12 cellular contexts compared by ENCODE assay signal in the genomic region with DNA sequence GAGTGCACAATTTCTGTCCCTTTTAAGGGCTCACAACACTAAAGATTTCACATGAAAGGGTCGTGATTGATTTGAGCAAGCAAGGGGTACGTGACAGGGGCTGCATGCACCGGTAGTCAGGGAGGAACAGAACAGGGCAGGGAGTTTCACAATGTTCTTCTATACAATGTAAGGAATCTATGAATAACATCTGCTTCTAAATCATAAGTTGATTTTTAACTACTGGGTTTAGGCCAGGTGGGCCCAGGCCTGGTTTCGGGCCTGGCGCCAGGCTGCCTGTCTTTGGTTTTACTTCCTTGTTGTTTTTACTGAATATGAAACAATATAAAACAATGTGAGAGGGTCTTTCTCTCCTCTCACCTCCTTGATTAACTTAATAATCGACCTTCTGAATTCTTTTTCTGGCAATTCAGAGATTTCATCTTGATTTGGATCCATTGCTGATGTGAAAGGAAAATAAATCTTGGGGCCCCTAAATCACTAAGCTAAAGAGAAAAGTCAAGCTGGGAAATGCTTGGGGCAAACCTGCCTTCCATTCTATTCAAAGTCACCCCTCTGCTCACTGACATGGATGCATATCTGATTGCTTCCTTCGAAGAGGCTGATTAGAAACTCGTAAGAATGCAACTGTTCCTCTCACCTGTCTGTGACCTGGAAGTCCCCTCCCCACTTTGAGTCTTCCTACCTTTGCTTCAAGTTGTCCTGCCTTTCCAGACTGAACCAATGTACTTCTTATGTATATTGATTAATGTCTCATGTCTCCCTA. TPM values are rescaled to one million over a fixed set of nuclear protein-coding genes. Genes with fewer than 3 reads are reported as not detected.
DNase-seq lines count a peak whose midpoint lies in the region; ATAC-seq, FAIRE-seq and TF ChIP-seq lines count a peak whose summit lies in the region.
"Not testable (repeated sequence)": the region's sequence is repeated elsewhere in the genome, so short reads cannot be mapped to it uniquely, and the experiment has no call there.
"Had no signal": no experiment of that assay in that cellular context is flagged by ENCODE, and none has a peak within 500 bp of the region (broad histone marks: within the 10 kb centered on the region; RNA-seq: fewer than 3 reads in every experiment).

No MANE protein-coding gene starts in this region.

- not testable (repeated sequence) for H2BK120ac ChIP-seq in mesenchymal stem cell (ENCODE audit: low read depth, low read length)

- H3K9me2 ChIP-seq in OCI-LY1 (ENCODE audit: low read depth, low read length) = not testable (repeated sequence)

- not testable (repeated sequence) for H3K18ac ChIP-seq in mesenchymal stem cell (ENCODE audit: low read depth in 1 of 2, low read length in 2 of 2)

- in situ Hi-C loops in GM12878 (cut with MboI) = not testable (repeated sequence)

- H3K9me3 ChIP-seq in A549 (peaks cover 14% of the 10 kb centered on the region; the same call in 2 of the 3 replicates), mesenchymal stem cell (ENCODE audit: control insufficient read depth, low read length) (peaks cover 29% of the 10 kb centered on the region)
- H3K9me3 ChIP-seq in OCI-LY1 (ENCODE audit: low read length); GM12878 (replicated peaks; ENCODE audit: control insufficient read depth, insufficient read depth, low read length): not testable (repeated sequence)

- H2BK5ac ChIP-seq in mesenchymal stem cell (ENCODE audit: low read depth, low read length, poor library complexity, severe bottlenecking) = peak overlapping the region; percentile 21

- not testable (repeated sequence) for H3K27me3 ChIP-seq in OCI-LY1 (ENCODE audit: insufficient read depth, low read length); GM12878 (replicated peaks in 1 of 2; ENCODE audit: control insufficient read depth in 2 of 2, insufficient read depth in 2 of 2, low read length in 1 of 2); mesenchymal stem cell (ENCODE audit: control insufficient read depth in 1 of 2, insufficient read depth in 1 of 2, low read length in 2 of 2)

- RAD21 ChIA-PET in GM12878 (lab: Charles Lee; ENCODE audit: unreplicated experiment) = interaction anchor here (1.0 to 2.0 kb wide), 4 partner anchors 15 to 57 kb away, joined by 4 to 6 read pairs (median 4); no protein-coding TSS in a partner anchor

- not testable (repeated sequence) for TF ChIP-seq EP300 in A549 (IDR thresholded peaks at IDR 0.05); GM12878 (IDR thresholded peaks at IDR 0.05; ENCODE audit: borderline replicate concordance in 1 of 2, control insufficient read depth in 1 of 2, low read depth in 2 of 2, low read length in 2 of 2)

- H2AK5ac ChIP-seq in mesenchymal stem cell (ENCODE audit: low read length, severe bottlenecking) = peak overlapping the region; percentile 11

- peak overlapping the region; percentile 39; the same call in 1 of the 2 replicates for H3K9ac ChIP-seq in OCI-LY1 (ENCODE audit: low read length)
- not testable (repeated sequence) for H3K9ac ChIP-seq in GM12878 (ENCODE audit: control insufficient read depth, insufficient read depth, low read length); mesenchymal stem cell (ENCODE audit: low read length)

- TF ChIP-seq CTCF in A549 (IDR thresholded peaks at IDR 0.05); GM12865 (IDR thresholded peaks at IDR 0.05; ENCODE audit: insufficient read depth, low read depth, low read length, missing control alignments); OCI-LY1 (IDR thresholded peaks at IDR 0.05; ENCODE audit: low read length); GM12878 (IDR thresholded peaks at IDR 0.05 in 2 of 3, conservative IDR thresholded peaks at IDR 0.05 in 1 of 3; ENCODE audit: control insufficient read depth in 2 of 3, extremely low read depth in 1 of 3, insufficient read depth in 1 of 3, low read depth in 3 of 3, low read length in 3 of 3): not testable (repeated sequence)

- H4K8ac ChIP-seq in mesenchymal stem cell (ENCODE audit: low read length) = not testable (repeated sequence)

- FAIRE-seq in A549 (lab: Jason Lieb, UNC); GM12878 (lab: Jason Lieb, UNC): not testable (repeated sequence)
- FAIRE-seq in HTR-8/SVneo (lab: Jason Lieb, UNC) = peak; percentile 42

- H3K23ac ChIP-seq in mesenchymal stem cell (ENCODE audit: low read length in 2 of 2) = not testable (repeated sequence)

- not testable (repeated sequence) for H3F3A ChIP-seq in OCI-LY1 (ENCODE audit: insufficient read depth, low read length)

- H3K4ac ChIP-seq in mesenchymal stem cell (ENCODE audit: low read depth in 1 of 2, low read length in 2 of 2) = not testable (repeated sequence)

- not testable (repeated sequence) for H3K27ac ChIP-seq in A549
- peak overlapping the region; percentile 82 for H3K27ac ChIP-seq in OCI-LY1 (ENCODE audit: low read depth, low read length, poor library complexity, severe bottlenecking)
- H3K27ac ChIP-seq in GM12878 (ENCODE audit: control insufficient read depth, insufficient read depth) = peak overlapping the region; percentile 71
- peak overlapping the region; percentile 80 for H3K27ac ChIP-seq in mesenchymal stem cell (ENCODE audit: low read length, poor library complexity, severe bottlenecking)

- not testable (repeated sequence) for H3K4me1 ChIP-seq in A549; mesenchymal stem cell (ENCODE audit: control insufficient read depth, insufficient read depth, low read depth, low read length)
- H3K4me1 ChIP-seq in OCI-LY1 (ENCODE audit: insufficient read depth, low read length, severe bottlenecking) (peaks cover 20% of the 10 kb centered on the region), GM12878 (ENCODE audit: control insufficient read depth, insufficient read depth, low read length) (peaks cover 18% of the 10 kb centered on the region)

- WGBS in A549 (ENCODE audit: missing lambda C conversion rate) = 54% methylated on average over 8 of the region's 8 CpGs
- WGBS in GM12878 (ENCODE audit: insufficient coverage, insufficient replicate concordance, low lambda C conversion rate, missing lambda C conversion rate) = 8% methylated on average over 8 of the region's 8 CpGs
- WGBS in mesenchymal stem cell = 97% methylated on average over 2 of the region's 8 CpGs

- POLR2A ChIA-PET in A549 (lab: Yijun Ruan, JAX); GM12878 (lab: Charles Lee): not testable (repeated sequence)

- not testable (repeated sequence) for TF ChIP-seq POLR2A in A549 (IDR thresholded peaks at IDR 0.05; ENCODE audit: low read length); GM12878 (IDR thresholded peaks at IDR 0.05; ENCODE audit: low read depth, low read length)

- H4K91ac ChIP-seq in mesenchymal stem cell (ENCODE audit: low read length) = not testable (repeated sequence)

- not testable (repeated sequence) for H3K4me3 ChIP-seq in A549; GM12865 (ENCODE audit: low read depth, low read length); OCI-LY1 (ENCODE audit: low read depth, low read length, poor library complexity, severe bottlenecking); GM12878; mesenchymal stem cell (ENCODE audit: insufficient read depth in 1 of 2, low read depth in 1 of 2, low read length in 2 of 2)

- H3K4me2 ChIP-seq in A549 (peak overlapping the region; percentile 27; the same call in 1 of the 3 replicates), OCI-LY1 (ENCODE audit: low read length) (peak overlapping the region; percentile 31; the same call in 1 of the 2 replicates)
- not testable (repeated sequence) for H3K4me2 ChIP-seq in GM12878 (ENCODE audit: control insufficient read depth, insufficient read depth); mesenchymal stem cell (ENCODE audit: low read length, poor library complexity, severe bottlenecking)

- not testable (repeated sequence) for H3K79me2 ChIP-seq in OCI-LY1 (ENCODE audit: insufficient read depth, low read length); GM12878 (ENCODE audit: control insufficient read depth, insufficient read depth, low read length)

- CTCF ChIA-PET in A549 (lab: Yijun Ruan, JAX) = interaction anchor here (1.1 to 1.7 kb wide), 5 partner anchors 9 to 192 kb away, joined by 4 to 5 read pairs (median 4); no protein-coding TSS in a partner anchor
- CTCF ChIA-PET in GM12878 (lab: Yijun Ruan, JAX) = interaction anchor here (0.7 to 2.7 kb wide), 10 partner anchors 15 to 118 kb away, joined by 3 to 11 read pairs (median 4); no protein-coding TSS in a partner anchor

- DNase-seq in A549 (ENCODE audit: low read depth in 1 of 2, low spot score in 1 of 2); HTR-8/SVneo (ENCODE audit: insufficient read length, low spot score); mesenchymal stem cell: not testable (repeated sequence)
- DNase-seq in GM12865 (ENCODE audit: low read depth) (peak; percentile 57), GM12878 (ENCODE audit: low read depth, low spot score) (peak; percentile 51), renal cortical epithelial cell (ENCODE audit: low read depth) (peak; percentile 61)

- H3K36me3 ChIP-seq in OCI-LY1 (ENCODE audit: insufficient read depth, low read length); GM12878 (ENCODE audit: control insufficient read depth in 2 of 2, insufficient read depth in 2 of 2, low read length in 1 of 2); mesenchymal stem cell (ENCODE audit: control insufficient read depth in 1 of 2, insufficient read depth in 2 of 2, low read depth in 1 of 2, low read length in 2 of 2): not testable (repeated sequence)

- SMC1A ChIA-PET in GM12878 (lab: Charles Lee; ENCODE audit: uncharacterized antibody, unreplicated experiment) = interaction anchor here (1.1 to 3.7 kb wide), 8 partner anchors 9 to 120 kb away, joined by 3 to 20 read pairs (median 6); no protein-coding TSS in a partner anchor

- H3K79me1 ChIP-seq in mesenchymal stem cell (replicated peaks; ENCODE audit: low read length, poor library complexity, severe bottlenecking) = not testable (repeated sequence)

- intact Hi-C loops in GM12878 (cut with micrococcal nuclease; ENCODE audit: unreplicated experiment) = loop anchor here (5.0 kb wide), 1 partner anchor 53 kb away; no protein-coding TSS in a partner anchor

- ATAC-seq in A549 = not testable (repeated sequence)
- peak; percentile 73 for ATAC-seq in GM12878

- peak overlapping the region; percentile 75; the same call in 1 of the 2 replicates for H2AFZ ChIP-seq in OCI-LY1 (ENCODE audit: low read length)
- peak overlapping the region; percentile 60 for H2AFZ ChIP-seq in GM12878 (ENCODE audit: control insufficient read depth, low read depth, low read length)
- H2AFZ ChIP-seq in mesenchymal stem cell (ENCODE audit: low read depth, low read length) = not testable (repeated sequence)

- not testable (repeated sequence) for H2BK15ac ChIP-seq in mesenchymal stem cell (ENCODE audit: low read depth, poor library complexity, severe bottlenecking)

- BruUV-seq in GM12878 (replicated peaks; lab: Mats Ljungman, UMichigan) = not testable (repeated sequence)

- not testable (repeated sequence) for H2BK12ac ChIP-seq in mesenchymal stem cell (ENCODE audit: low read length in 2 of 2)

- TF ChIP-seq RAD21 in A549 (conservative IDR thresholded peaks at IDR 0.05 in 1 of 2, IDR thresholded peaks at IDR 0.05 in 1 of 2); GM12878 (IDR thresholded peaks at IDR 0.05; ENCODE audit: insufficient read depth, low read depth, low read length): not testable (repeated sequence)

- H3K14ac ChIP-seq in mesenchymal stem cell (ENCODE audit: low read length in 2 of 2) = not testable (repeated sequence)

- not testable (repeated sequence) for H4K20me1 ChIP-seq in OCI-LY1 (ENCODE audit: insufficient read depth, low read length); GM12878 (ENCODE audit: control insufficient read depth, insufficient read depth)

RNA-seq across cellular contexts. Expression of gene OR2AT4, which starts 47.0 kb away (rescaled TPM):
- polyA plus RNA-seq in A549 (2011; rRNA removed) (0.01 TPM in 1 of 2 replicates, not detected in the other), A549 (2017; fragmentation: RNase III; extraction: RNeasy Plus Mini Kit Qiagen cat#74134 plus additional on column Dnase treatment) (not detected in 3 replicates), GM12878 (2011; rRNA removed) (0.01 TPM in 1 of 2 replicates, not detected in the other), GM12878 (2014; fragmentation: Illumina TruSeq; extraction: Trizol) (not detected in 2 replicates), GM12878 (2014; fragmentation: Nextera tagmentation; extraction: Ambion mirVana) (not detected), GM12878 (2014; rRNA removed) (not detected in 2 replicates), GM12878 (2016; fragmentation: Nextera tagmentation; extraction: Ambion mirVana) (not detected)
- 0.03 TPM in 1 of 2 replicates, not detected in the other for polyA plus RNA-seq in A549 (2012; cell fraction: cytosol; rRNA removed)
- polyA plus RNA-seq in A549 (2012; cell fraction: nucleus; rRNA removed) = 0.04 and 0.07 TPM in 2 replicates
- not detected in 2 replicates for polyA minus RNA-seq in A549 (2011; rRNA and poly(A)+ RNA removed)
- not detected in 2 replicates for total RNA-seq in GM12878 (2013; cell fraction: nucleolus; rRNA removed)
- total RNA-seq in GM12878 (2014; rRNA removed) (not detected in 2 replicates), GM12878 (2014; rRNA removed; fragmentation: Illumina TruSeq; extraction: Trizol) (not detected in 2 replicates), GM12878 (2021) (not detected in 2 replicates), renal cortical epithelial cell (under 0.01 TPM in 1 of 2 replicates, not detected in the other)
- polyA plus RNA-seq in GM12878 (2011; ENCODE audit: low read depth) = not detected
- not detected in 2 replicates for polyA plus RNA-seq in GM12878 (2011; cell fraction: cytosol; rRNA removed)
- polyA plus RNA-seq in GM12878 (2011; cell fraction: nucleus; rRNA removed) = not detected in 2 replicates
- polyA plus RNA-seq in GM12878 (2012) = not detected in 2 replicates
- polyA minus RNA-seq in GM12878 (2011; rRNA and poly(A)+ RNA removed) = not detected in 2 replicates
- polyA minus RNA-seq in GM12878 (2011; cell fraction: cytosol; rRNA and poly(A)+ RNA removed) = not detected in 2 replicates
- not detected in 2 replicates for polyA minus RNA-seq in GM12878 (2011; cell fraction: nucleus; rRNA and poly(A)+ RNA removed)
- not detected for polyA plus RNA-seq in mesenchymal stem cell (2013, experiment 1 of 2)
- not detected for polyA plus RNA-seq in mesenchymal stem cell (2013, experiment 2 of 2)
- total RNA-seq: CD4-positive, alpha-beta T cell; GM23248; H7; M059J had no signal
- polyA plus RNA-seq: BJ, GM23248 had no signal
